In genomic region chr3:10320320-10320677, GRCh38 we compare ENCODE assay signal across 1 cellular context.
TF ChIP-seq lines count a peak whose summit lies in the region.

No MANE protein-coding gene starts in this region.

TF ChIP-seq in H1, 55 proteins besides CTCF, POLR2A, EP300 and RAD21:
- TF ChIP-seq CTBP2 (IDR thresholded peaks at IDR 0.05; ENCODE audit: borderline replicate concordance, insufficient read depth, insufficient read length, low read length), result no peak
- TF ChIP-seq ZNF274 (IDR thresholded peaks at IDR 0.05; ENCODE audit: borderline replicate concordance, extremely low read depth, low read length), result no peak
- TF ChIP-seq TAF1 (IDR thresholded peaks at IDR 0.05; ENCODE audit: low read depth, low read length), result no peak
